9 cellular contexts compared by ENCODE assay signal in the genomic region with DNA sequence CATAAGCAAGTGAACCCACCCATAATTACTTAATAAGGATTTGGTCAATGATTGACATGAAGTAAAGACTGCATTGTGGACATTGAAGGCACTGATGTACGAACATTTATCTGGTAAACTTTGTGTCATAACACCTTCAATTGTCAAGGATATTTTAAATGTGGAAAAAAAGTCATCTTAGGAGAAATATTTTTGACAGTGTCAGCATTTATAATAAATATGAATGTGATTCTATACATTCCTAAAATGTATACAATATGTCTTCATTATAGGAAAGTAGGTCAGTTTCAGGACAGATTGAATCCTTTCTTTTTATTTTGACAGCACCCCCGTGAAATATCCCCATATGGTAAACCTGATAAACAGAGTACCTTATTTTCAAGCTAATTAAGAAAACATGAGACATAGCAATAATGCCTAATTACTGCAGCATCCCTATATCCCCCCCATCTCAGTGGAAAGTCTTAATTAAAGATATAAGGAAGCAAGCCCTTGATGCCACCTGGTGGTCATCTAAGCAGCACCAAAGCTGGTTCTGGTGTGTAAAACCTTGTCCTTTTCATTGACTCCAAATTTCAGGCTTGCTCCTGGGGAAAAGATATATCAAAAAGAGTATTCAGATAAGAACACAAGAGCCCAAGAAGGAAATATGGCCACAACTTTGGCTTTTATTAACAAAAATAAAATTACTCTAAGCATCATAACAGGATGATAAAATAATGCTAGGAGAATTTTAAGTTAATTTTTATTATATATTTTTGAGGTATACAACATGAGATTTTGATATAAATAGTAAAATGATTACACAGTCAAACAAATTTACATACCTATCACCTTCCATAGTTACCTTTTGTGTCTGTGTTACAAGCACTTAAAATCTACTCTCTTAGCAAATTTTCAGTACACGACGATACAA.
DNase-seq lines count a peak whose midpoint lies in the region; ATAC-seq and TF ChIP-seq lines count a peak whose summit lies in the region.
"Had no signal": no experiment of that assay in that cellular context is flagged by ENCODE, and none has a peak within 500 bp of the region (broad histone marks: within the 10 kb centered on the region; RNA-seq: fewer than 3 reads in every experiment).

No MANE protein-coding gene starts in this region.

- H3K4me2 ChIP-seq in OCI-LY3 (ENCODE audit: low read length) = no peak overlapping the region

- 59 to 66% methylated on average over 4 of the region's 4 CpGs for WGBS in transverse colon (ENCODE audit: low coverage in 1 of 2), 2 donors

- H3K9me3 ChIP-seq in cardiac muscle cell (ENCODE audit: low read depth) = no peaks in the 10 kb centered on the region
- H3K9me3 ChIP-seq in OCI-LY3 (ENCODE audit: insufficient read depth, low read length) = no peaks in the 10 kb centered on the region
- H3K9me3 ChIP-seq in transverse colon = no peaks in the 10 kb centered on the region

- H3K79me2 ChIP-seq in OCI-LY3 (ENCODE audit: low read length) = no peaks in the 10 kb centered on the region

- no peaks in the 10 kb centered on the region for H3K4me1 ChIP-seq in cardiac muscle cell (ENCODE audit: low read depth)
- H3K4me1 ChIP-seq in OCI-LY3 (ENCODE audit: low read length) = no peaks in the 10 kb centered on the region
- no peaks in the 10 kb centered on the region for H3K4me1 ChIP-seq in transverse colon

- no peak for TF ChIP-seq EP300 in transverse colon (IDR thresholded peaks at IDR 0.05; ENCODE audit: low read depth)

- H2AFZ ChIP-seq in OCI-LY3 (ENCODE audit: low read depth, low read length) = 0 out of 2 replicates have a peak overlapping the region, but pooled peaks have one; percentile 6

- peak; percentile 51 for TF ChIP-seq CTCF in cardiac muscle cell (IDR thresholded peaks at IDR 0.05; ENCODE audit: low read depth, low read length)
- peak; percentile 93 for TF ChIP-seq CTCF in OCI-LY3 (IDR thresholded peaks at IDR 0.05; ENCODE audit: low read depth, low read length)
- peak; percentile 79 for TF ChIP-seq CTCF in fibroblast of pulmonary artery (IDR thresholded peaks at IDR 0.05; ENCODE audit: low read length, missing control alignments)
- TF ChIP-seq CTCF in transverse colon (IDR thresholded peaks at IDR 0.05) = peak in 4 of 5 experiments; percentile 18 to 37 (median 30)

- H3K27me3 ChIP-seq in cardiac muscle cell (no peaks in the 10 kb centered on the region), OCI-LY3 (ENCODE audit: low read depth, low read length) (no peaks in the 10 kb centered on the region), transverse colon (no peaks in the 10 kb centered on the region)

- no peak overlapping the region for H3K27ac ChIP-seq in cardiac muscle cell
- H3K27ac ChIP-seq in OCI-LY3 (ENCODE audit: low read length) = no peak overlapping the region
- no peak overlapping the region for H3K27ac ChIP-seq in transverse colon

- in situ Hi-C loops in transverse colon (cut with MboI; ENCODE audit: low pct_ligation_motif_present in 1 of 4, low pct_unique_long_range_greater_than_20kb in 1 of 4, low sequenced_read_pairs in 3 of 4) = no loop called here

- H3K36me3 ChIP-seq in cardiac muscle cell = no peaks in the 10 kb centered on the region
- H3K36me3 ChIP-seq in OCI-LY3 (replicated peaks; ENCODE audit: low read depth, low read length) = no peaks in the 10 kb centered on the region
- no peaks in the 10 kb centered on the region for H3K36me3 ChIP-seq in transverse colon

- H3K4me3 ChIP-seq in cardiac muscle cell = no peak overlapping the region
- H3K4me3 ChIP-seq in OCI-LY3 (ENCODE audit: low read length) = no peak overlapping the region
- no peak overlapping the region for H3K4me3 ChIP-seq in fibroblast of pulmonary artery (replicated peaks; ENCODE audit: low read depth, low read length)
- H3K4me3 ChIP-seq in transverse colon = no peak overlapping the region

- intact Hi-C loops in cardiac septum (cut with DNase I) = loop anchor here (5.0 kb wide), 2 partner anchors 85 to 760 kb away; no protein-coding TSS in a partner anchor
- intact Hi-C loops in transverse colon (cut with DNase I; ENCODE audit: low total_unique reads) = no loop called here

- ATAC-seq in HG03135 (IDR thresholded peaks at IDR 0.05; ENCODE audit: unreplicated experiment) = no peak
- ATAC-seq: left colon had no signal

- no peak for TF ChIP-seq POLR2A in transverse colon (IDR thresholded peaks at IDR 0.05)

- no peak overlapping the region for H3K9ac ChIP-seq in OCI-LY3 (ENCODE audit: low read length)

- no peaks in the 10 kb centered on the region for H4K20me1 ChIP-seq in OCI-LY3 (ENCODE audit: insufficient read depth, low read length)

- DNase-seq in cardiac muscle cell (ENCODE audit: low read depth in 1 of 2, low spot score in 1 of 2) (peak; percentile 38), cardiac septum (ENCODE audit: low spot score) (no peak), fibroblast of pulmonary artery (ENCODE audit: low read depth) (peak; percentile 61), transverse colon (no peak), SW480 (ENCODE audit: low spot score) (no peak), amniotic stem cell (lab: John Stamatoyannopoulos, UW) (no peak)

Comparison
In these comparisons a context has a peak if more than half of its experiments do, and no peak if none do; other contexts are left out.
1. DNase-seq: peak in cardiac muscle cell (2 of 2) and fibroblast of pulmonary artery (single experiment); none in cardiac septum (single experiment), transverse colon (single experiment), SW480 (single experiment) and amniotic stem cell (single experiment).
2. CTCF ChIP-seq: peak in every context shown above with its lines; median percentile 93 in OCI-LY3; 79 in fibroblast of pulmonary artery; 51 in cardiac muscle cell; 30 in transverse colon.